In the genomic region with DNA sequence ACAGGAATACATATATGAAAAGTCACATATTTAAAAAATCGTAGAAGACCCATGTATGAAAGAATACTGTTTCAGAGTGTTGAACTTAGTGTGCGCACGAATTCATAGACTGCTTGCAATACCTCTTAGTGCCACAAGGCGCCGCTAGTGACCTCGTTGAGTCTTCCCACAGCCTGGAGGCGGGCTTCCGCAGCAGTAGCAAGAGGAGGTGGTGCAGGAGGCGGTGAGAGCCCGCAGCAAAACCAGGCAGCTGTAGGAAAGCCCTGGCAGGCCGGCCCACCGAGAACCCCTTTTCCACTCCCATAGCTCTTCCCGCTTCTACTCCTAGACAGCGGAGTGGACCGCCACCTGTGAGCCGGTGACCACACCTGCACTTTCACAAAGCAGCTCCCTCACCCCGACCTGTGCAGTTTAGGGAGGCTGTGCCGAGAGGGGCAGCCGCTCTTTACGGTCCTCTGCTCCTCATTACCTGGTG, we compare ENCODE assay signal across 8 cellular contexts. TPM values are rescaled to one million over a fixed set of nuclear protein-coding genes. Genes with fewer than 3 reads are reported as not detected.
A peak's percentile ranks its signal among the peaks of the same experiment; 100 is the strongest.
DNase-seq lines count a peak whose midpoint lies in the region; ATAC-seq and TF ChIP-seq lines count a peak whose summit lies in the region.

No MANE protein-coding gene starts in this region.

- H3K9ac ChIP-seq in endodermal cell (ENCODE audit: extremely low read depth, low read length, poor library complexity, severe bottlenecking): no peak overlapping the region
- peak overlapping the region; percentile 6 for H3K9ac ChIP-seq in mucosa of stomach (ENCODE audit: low read length)

- POLR2A ChIA-PET in activated CD4-positive, alpha-beta memory T cell treated with anti-CD3 and anti-CD28 coated beads, Interleukin-2, amount 10 ng/mL, durations not matched to agents 7 days and 5 days (lab: Charles Lee): no interaction called here

- DNase-seq in AG09319 (ENCODE audit: extremely low read depth, low read depth) (peak; percentile 60), NCI-H510A treated with DMSO at 0.1 percent for 48 hours (lab: John Stamatoyannopoulos, UW) (peak; percentile 29), endodermal cell (peak; percentile 90)
- DNase-seq in activated CD4-positive, alpha-beta memory T cell treated with anti-CD3 and anti-CD28 coated beads, Interleukin-2, amount 10 ng/mL, durations not matched to agents 7 days and 5 days: peak; percentile 71
- peak; percentile 54 for DNase-seq in stimulated activated CD8-positive, alpha-beta memory T cell treated with anti-CD3 and anti-CD28 coated beads, Interleukin-4, amount 100 ng/mL, for 24 hours (ENCODE audit: low read depth)

- H3K27me3 Mint-ChIP-seq in activated CD4-positive, alpha-beta memory T cell treated with anti-CD3 and anti-CD28 coated beads, Interleukin-2, amount 10 ng/mL, durations not matched to agents 7 days and 5 days: peaks cover 9% of the 10 kb centered on the region
- no peaks in the 10 kb centered on the region for H3K27me3 Mint-ChIP-seq in endodermal cell (ENCODE audit: insufficient read depth)

- no peak overlapping the region for H3K27ac Mint-ChIP-seq in activated CD4-positive, alpha-beta memory T cell treated with anti-CD3 and anti-CD28 coated beads, Interleukin-2, amount 10 ng/mL, durations not matched to agents 7 days and 5 days
- peak overlapping the region; percentile 26 for H3K27ac Mint-ChIP-seq in endodermal cell

- no peak overlapping the region for H3K27ac ChIP-seq in endodermal cell (ENCODE audit: low read depth, low read length)

- TF ChIP-seq CTCF in AG09319 (IDR thresholded peaks at IDR 0.05; ENCODE audit: low read depth, low read length): peak; percentile 98
- TF ChIP-seq CTCF in endodermal cell (conservative IDR thresholded peaks at IDR 0.05): peak; percentile 94

- peaks cover 6% of the 10 kb centered on the region for H3K4me1 Mint-ChIP-seq in activated CD4-positive, alpha-beta memory T cell treated with anti-CD3 and anti-CD28 coated beads, Interleukin-2, amount 10 ng/mL, durations not matched to agents 7 days and 5 days
- no peaks in the 10 kb centered on the region for H3K4me1 Mint-ChIP-seq in endodermal cell

- ATAC-seq in GM18861 (IDR thresholded peaks at IDR 0.05; ENCODE audit: unreplicated experiment) (peak; percentile 95), HG03097 (IDR thresholded peaks at IDR 0.05; ENCODE audit: low FRiP score, unreplicated experiment) (peak; percentile 98)

- H3K4me3 ChIP-seq in endodermal cell (ENCODE audit: low read length) (no peak overlapping the region), mucosa of stomach (ENCODE audit: low read length) (no peak overlapping the region)

- H3K36me3 ChIP-seq in endodermal cell (ENCODE audit: control insufficient read depth, insufficient read depth, low read length) (peaks cover 19% of the 10 kb centered on the region), mucosa of stomach (ENCODE audit: control insufficient read depth, insufficient read depth, low read length) (no peaks in the 10 kb centered on the region)

- H3K27me3 ChIP-seq in endodermal cell (ENCODE audit: control insufficient read depth, insufficient read depth, low read length, poor library complexity, severe bottlenecking) (no peaks in the 10 kb centered on the region), mucosa of stomach (ENCODE audit: control insufficient read depth, insufficient read depth, low read length) (no peaks in the 10 kb centered on the region)

- H3K4me3 Mint-ChIP-seq in activated CD4-positive, alpha-beta memory T cell treated with anti-CD3 and anti-CD28 coated beads, Interleukin-2, amount 10 ng/mL, durations not matched to agents 7 days and 5 days: no peak overlapping the region
- peak overlapping the region; percentile 34 for H3K4me3 Mint-ChIP-seq in endodermal cell

- H3K4me1 ChIP-seq in endodermal cell (ENCODE audit: control insufficient read depth, insufficient read depth, low read length) (no peaks in the 10 kb centered on the region), mucosa of stomach (ENCODE audit: control insufficient read depth, insufficient read depth, low read length) (peaks cover 3% of the 10 kb centered on the region)

- 34 to 46% methylated on average over 10 to 20 of the region's 20 CpGs for WGBS in endodermal cell (ENCODE audit: insufficient coverage in 1 of 2, insufficient read length in 1 of 2), 2 experiments

- no peaks in the 10 kb centered on the region for H3K9me3 Mint-ChIP-seq in activated CD4-positive, alpha-beta memory T cell treated with anti-CD3 and anti-CD28 coated beads, Interleukin-2, amount 10 ng/mL, durations not matched to agents 7 days and 5 days
- no peaks in the 10 kb centered on the region for H3K9me3 Mint-ChIP-seq in endodermal cell

- H3K36me3 Mint-ChIP-seq in activated CD4-positive, alpha-beta memory T cell treated with anti-CD3 and anti-CD28 coated beads, Interleukin-2, amount 10 ng/mL, durations not matched to agents 7 days and 5 days (ENCODE audit: low read depth): no peaks in the 10 kb centered on the region
- peaks cover 60% of the 10 kb centered on the region for H3K36me3 Mint-ChIP-seq in endodermal cell (ENCODE audit: low read depth)

- H3K9me3 ChIP-seq in endodermal cell (ENCODE audit: control insufficient read depth, low read length): no peaks in the 10 kb centered on the region
- no peaks in the 10 kb centered on the region for H3K9me3 ChIP-seq in mucosa of stomach (ENCODE audit: control insufficient read depth, low read length)

- CTCF ChIA-PET in activated CD4-positive, alpha-beta memory T cell treated with anti-CD3 and anti-CD28 coated beads, Interleukin-2, amount 10 ng/mL, durations not matched to agents 7 days and 5 days (lab: Charles Lee): interaction anchor here (1.0 to 2.6 kb wide), 5 partner anchors 14 to 625 kb away, joined by 3 to 10 read pairs (median 4); no protein-coding TSS in a partner anchor

RNA-seq across cellular contexts. Expression of gene MTARC1, which starts 23.5 kb away (rescaled TPM):
- not detected for total RNA-seq in activated CD4-positive, alpha-beta memory T cell treated with anti-CD3 and anti-CD28 coated beads, Interleukin-2, amount 10 ng/mL, durations not matched to agents 7 days and 5 days
- 10 to 100 TPM; 53.1 to 75.4 TPM for total RNA-seq in endodermal cell
- 18.3 TPM for polyA plus RNA-seq in endodermal cell (2013, experiment 1 of 2)
- 16.6 TPM for polyA plus RNA-seq in endodermal cell (2013, experiment 2 of 2)

Comparison
In these comparisons a context has a peak if more than half of its experiments do, and no peak if none do; other contexts are left out.
1. DNase-seq: peak in every context shown above with its lines; median percentile 90 in endodermal cell; 71 in activated CD4-positive, alpha-beta memory T cell treated with anti-CD3 and anti-CD28 coated beads, Interleukin-2, amount 10 ng/mL, durations not matched to agents 7 days and 5 days; 60 in AG09319; 54 in stimulated activated CD8-positive, alpha-beta memory T cell treated with anti-CD3 and anti-CD28 coated beads, Interleukin-4, amount 100 ng/mL, for 24 hours; 29 in NCI-H510A treated with DMSO at 0.1 percent for 48 hours.
2. RNA of gene MTARC1, which starts 23.5 kb away (total RNA-seq): 53.1 to 75.4 TPM in endodermal cell; not detected in activated CD4-positive, alpha-beta memory T cell treated with anti-CD3 and anti-CD28 coated beads, Interleukin-2, amount 10 ng/mL, durations not matched to agents 7 days and 5 days; every median in the first group is over 10 times any median in the second.